2 cellular contexts compared by ENCODE assay signal in the genomic region with DNA sequence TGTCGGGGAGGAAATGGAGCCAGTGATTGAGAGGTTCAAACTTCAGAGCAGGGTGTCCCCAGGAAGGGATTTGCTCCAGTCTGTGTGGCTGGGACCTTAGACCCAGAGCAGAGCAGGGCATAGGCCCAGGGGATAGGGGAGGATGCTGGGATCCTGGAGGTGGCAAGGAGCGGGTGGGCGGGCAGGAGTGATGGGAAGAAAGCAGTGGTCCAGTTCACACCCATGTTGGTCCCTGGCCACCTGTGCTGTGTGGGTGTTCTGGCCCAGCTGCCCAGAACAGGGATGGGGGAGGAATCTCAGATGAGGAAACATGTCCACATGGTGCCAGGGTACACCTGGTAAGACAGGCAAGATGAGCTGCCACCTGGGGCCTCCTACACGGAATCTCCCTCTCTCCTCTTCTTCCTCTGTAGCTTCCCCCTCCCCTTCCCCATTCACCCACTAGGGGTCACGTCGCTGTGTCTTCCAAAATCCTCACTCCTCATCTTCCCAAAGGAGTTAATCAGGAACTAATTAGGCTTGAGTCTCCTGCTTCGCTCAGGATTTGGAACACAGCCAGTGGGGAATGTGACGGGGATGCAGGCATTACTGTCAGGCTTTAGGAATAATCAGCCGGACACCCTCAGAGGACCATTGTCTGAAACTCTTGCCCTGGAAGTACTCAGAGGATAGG.
A peak's percentile ranks its signal among the peaks of the same experiment; 100 is the strongest.
TF ChIP-seq lines count a peak whose summit lies in the region.

No MANE protein-coding gene starts in this region.

TF ChIP-seq in HEK293, 187 proteins besides CTCF, POLR2A, EP300 and RAD21 (continues in another document):
- TF ChIP-seq BCL11B (tag by site-specific recombination; IDR thresholded peaks at IDR 0.05; ENCODE audit: low read depth) (no peak), ZNF157 (tag by site-specific recombination; IDR thresholded peaks at IDR 0.05) (no peak), TCF7L2 (IDR thresholded peaks at IDR 0.05; ENCODE audit: borderline replicate concordance, low read depth, low read length) (no peak), ZFHX2 (tag by site-specific recombination; conservative IDR thresholded peaks at IDR 0.05) (peak; percentile 79), EGR2 (tag by site-specific recombination; IDR thresholded peaks at IDR 0.05; ENCODE audit: low read depth) (peak; percentile 68), ZNF169 (tag by site-specific recombination; IDR thresholded peaks at IDR 0.05) (no peak), ZBTB17 (tag by site-specific recombination; IDR thresholded peaks at IDR 0.05) (peak; percentile 38; the same call in 1 of the 2 replicates)
- TF ChIP-seq, protein P1, sequence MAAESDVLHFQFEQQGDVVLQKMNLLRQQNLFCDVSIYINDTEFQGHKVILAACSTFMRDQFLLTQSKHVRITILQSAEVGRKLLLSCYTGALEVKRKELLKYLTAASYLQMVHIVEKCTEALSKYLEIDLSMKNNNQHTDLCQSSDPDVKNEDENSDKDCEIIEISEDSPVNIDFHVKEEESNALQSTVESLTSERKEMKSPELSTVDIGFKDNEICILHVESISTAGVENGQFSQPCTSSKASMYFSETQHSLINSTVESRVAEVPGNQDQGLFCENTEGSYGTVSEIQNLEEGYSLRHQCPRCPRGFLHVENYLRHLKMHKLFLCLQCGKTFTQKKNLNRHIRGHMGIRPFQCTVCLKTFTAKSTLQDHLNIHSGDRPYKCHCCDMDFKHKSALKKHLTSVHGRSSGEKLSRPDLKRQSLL (tag by site-specific recombination; IDR thresholded peaks at IDR 0.05): peak; percentile 37; the same call in 1 of the 2 replicates
- TF ChIP-seq, protein P2, sequence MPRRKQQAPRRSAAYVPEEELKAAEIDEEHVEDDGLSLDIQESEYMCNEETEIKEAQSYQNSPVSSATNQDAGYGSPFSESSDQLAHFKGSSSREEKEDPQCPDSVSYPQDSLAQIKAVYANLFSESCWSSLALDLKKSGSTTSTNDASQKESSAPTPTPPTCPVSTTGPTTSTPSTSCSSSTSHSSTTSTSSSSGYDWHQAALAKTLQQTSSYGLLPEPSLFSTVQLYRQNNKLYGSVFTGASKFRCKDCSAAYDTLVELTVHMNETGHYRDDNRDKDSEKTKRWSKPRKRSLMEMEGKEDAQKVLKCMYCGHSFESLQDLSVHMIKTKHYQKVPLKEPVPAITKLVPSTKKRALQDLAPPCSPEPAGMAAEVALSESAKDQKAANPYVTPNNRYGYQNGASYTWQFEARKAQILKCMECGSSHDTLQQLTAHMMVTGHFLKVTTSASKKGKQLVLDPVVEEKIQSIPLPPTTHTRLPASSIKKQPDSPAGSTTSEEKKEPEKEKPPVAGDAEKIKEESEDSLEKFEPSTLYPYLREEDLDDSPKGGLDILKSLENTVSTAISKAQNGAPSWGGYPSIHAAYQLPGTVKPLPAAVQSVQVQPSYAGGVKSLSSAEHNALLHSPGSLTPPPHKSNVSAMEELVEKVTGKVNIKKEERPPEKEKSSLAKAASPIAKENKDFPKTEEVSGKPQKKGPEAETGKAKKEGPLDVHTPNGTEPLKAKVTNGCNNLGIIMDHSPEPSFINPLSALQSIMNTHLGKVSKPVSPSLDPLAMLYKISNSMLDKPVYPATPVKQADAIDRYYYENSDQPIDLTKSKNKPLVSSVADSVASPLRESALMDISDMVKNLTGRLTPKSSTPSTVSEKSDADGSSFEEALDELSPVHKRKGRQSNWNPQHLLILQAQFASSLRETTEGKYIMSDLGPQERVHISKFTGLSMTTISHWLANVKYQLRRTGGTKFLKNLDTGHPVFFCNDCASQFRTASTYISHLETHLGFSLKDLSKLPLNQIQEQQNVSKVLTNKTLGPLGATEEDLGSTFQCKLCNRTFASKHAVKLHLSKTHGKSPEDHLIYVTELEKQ (tag by site-specific recombination; IDR thresholded peaks at IDR 0.05; ENCODE audit: borderline replicate concordance): no peak
- TF ChIP-seq, protein P3, sequence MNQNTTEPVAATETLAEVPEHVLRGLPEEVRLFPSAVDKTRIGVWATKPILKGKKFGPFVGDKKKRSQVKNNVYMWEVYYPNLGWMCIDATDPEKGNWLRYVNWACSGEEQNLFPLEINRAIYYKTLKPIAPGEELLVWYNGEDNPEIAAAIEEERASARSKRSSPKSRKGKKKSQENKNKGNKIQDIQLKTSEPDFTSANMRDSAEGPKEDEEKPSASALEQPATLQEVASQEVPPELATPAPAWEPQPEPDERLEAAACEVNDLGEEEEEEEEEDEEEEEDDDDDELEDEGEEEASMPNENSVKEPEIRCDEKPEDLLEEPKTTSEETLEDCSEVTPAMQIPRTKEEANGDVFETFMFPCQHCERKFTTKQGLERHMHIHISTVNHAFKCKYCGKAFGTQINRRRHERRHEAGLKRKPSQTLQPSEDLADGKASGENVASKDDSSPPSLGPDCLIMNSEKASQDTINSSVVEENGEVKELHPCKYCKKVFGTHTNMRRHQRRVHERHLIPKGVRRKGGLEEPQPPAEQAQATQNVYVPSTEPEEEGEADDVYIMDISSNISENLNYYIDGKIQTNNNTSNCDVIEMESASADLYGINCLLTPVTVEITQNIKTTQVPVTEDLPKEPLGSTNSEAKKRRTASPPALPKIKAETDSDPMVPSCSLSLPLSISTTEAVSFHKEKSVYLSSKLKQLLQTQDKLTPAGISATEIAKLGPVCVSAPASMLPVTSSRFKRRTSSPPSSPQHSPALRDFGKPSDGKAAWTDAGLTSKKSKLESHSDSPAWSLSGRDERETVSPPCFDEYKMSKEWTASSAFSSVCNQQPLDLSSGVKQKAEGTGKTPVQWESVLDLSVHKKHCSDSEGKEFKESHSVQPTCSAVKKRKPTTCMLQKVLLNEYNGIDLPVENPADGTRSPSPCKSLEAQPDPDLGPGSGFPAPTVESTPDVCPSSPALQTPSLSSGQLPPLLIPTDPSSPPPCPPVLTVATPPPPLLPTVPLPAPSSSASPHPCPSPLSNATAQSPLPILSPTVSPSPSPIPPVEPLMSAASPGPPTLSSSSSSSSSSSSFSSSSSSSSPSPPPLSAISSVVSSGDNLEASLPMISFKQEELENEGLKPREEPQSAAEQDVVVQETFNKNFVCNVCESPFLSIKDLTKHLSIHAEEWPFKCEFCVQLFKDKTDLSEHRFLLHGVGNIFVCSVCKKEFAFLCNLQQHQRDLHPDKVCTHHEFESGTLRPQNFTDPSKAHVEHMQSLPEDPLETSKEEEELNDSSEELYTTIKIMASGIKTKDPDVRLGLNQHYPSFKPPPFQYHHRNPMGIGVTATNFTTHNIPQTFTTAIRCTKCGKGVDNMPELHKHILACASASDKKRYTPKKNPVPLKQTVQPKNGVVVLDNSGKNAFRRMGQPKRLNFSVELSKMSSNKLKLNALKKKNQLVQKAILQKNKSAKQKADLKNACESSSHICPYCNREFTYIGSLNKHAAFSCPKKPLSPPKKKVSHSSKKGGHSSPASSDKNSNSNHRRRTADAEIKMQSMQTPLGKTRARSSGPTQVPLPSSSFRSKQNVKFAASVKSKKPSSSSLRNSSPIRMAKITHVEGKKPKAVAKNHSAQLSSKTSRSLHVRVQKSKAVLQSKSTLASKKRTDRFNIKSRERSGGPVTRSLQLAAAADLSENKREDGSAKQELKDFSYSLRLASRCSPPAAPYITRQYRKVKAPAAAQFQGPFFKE (tag by site-specific recombination; IDR thresholded peaks at IDR 0.05; ENCODE audit: borderline replicate concordance): no peak

TF ChIP-seq in H1, 55 proteins besides CTCF, POLR2A, EP300 and RAD21:
- no peak for TF ChIP-seq CHD2 (IDR thresholded peaks at IDR 0.05; ENCODE audit: low read length)
- TF ChIP-seq, protein P4, sequence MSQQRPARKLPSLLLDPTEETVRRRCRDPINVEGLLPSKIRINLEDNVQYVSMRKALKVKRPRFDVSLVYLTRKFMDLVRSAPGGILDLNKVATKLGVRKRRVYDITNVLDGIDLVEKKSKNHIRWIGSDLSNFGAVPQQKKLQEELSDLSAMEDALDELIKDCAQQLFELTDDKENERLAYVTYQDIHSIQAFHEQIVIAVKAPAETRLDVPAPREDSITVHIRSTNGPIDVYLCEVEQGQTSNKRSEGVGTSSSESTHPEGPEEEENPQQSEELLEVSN (IDR thresholded peaks at IDR 0.05): no peak
- no peak for TF ChIP-seq NRF1 (IDR thresholded peaks at IDR 0.05; ENCODE audit: low read depth, low read length)
- no peak for TF ChIP-seq TBP (IDR thresholded peaks at IDR 0.05; ENCODE audit: low read depth, low read length)
